In the genomic region with DNA sequence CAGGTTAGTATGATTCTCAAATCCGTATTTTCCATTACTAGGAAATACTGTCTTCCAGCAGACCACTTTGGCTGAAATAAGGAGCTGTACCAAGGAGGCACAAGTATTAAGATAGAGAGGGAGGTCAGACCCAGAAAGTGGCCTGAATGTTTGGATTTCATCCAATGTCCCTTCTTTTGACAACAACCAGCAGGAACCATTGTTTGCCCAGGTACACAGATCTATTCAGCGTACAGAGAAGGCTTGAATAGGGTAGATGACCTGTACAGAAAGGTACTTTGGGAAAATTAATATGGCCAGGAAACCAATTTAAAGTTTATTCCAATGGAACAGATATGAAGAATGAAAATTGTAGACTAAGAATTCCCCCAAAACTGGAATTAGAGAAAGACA, we compare ENCODE assay signal across 16 cellular contexts. TPM values are rescaled to one million over a fixed set of nuclear protein-coding genes. Genes with fewer than 3 reads are reported as not detected.
A peak's percentile ranks its signal among the peaks of the same experiment; 100 is the strongest.
DNase-seq lines count a peak whose midpoint lies in the region; ATAC-seq and TF ChIP-seq lines count a peak whose summit lies in the region.
"Had no signal": no experiment of that assay in that cellular context is flagged by ENCODE, and none has a peak within 500 bp of the region (broad histone marks: within the 10 kb centered on the region; RNA-seq: fewer than 3 reads in every experiment).

No MANE protein-coding gene starts in this region.

- peaks cover 5% of the 10 kb centered on the region for H3K9me3 Mint-ChIP-seq in progenitor cell of endocrine pancreas (ENCODE audit: low read depth)
- H3K9me3 Mint-ChIP-seq: CD4-positive, alpha-beta T cell had no signal

- no peak overlapping the region for H3K4me3 Mint-ChIP-seq in progenitor cell of endocrine pancreas (ENCODE audit: low read depth)
- H3K4me3 Mint-ChIP-seq: CD4-positive, alpha-beta T cell; GM23338 had no signal

- DNase-seq in NCI-H748 (lab: John Stamatoyannopoulos, UW; ENCODE audit: unreplicated experiment): peak; percentile 1
- no peak for DNase-seq in NCI-H748 treated with DMSO at 0.1 percent for 48 hours (lab: John Stamatoyannopoulos, UW)
- peak; percentile 7 for DNase-seq in NCI-H146 treated with DMSO at 0.1 percent for 48 hours (lab: John Stamatoyannopoulos, UW; ENCODE audit: unreplicated experiment)
- no peak for DNase-seq in left lobe of liver (ENCODE audit: low spot score)
- no peak for DNase-seq in progenitor cell of endocrine pancreas (ENCODE audit: low spot score, unreplicated experiment)
- DNase-seq: AML-193; CD4-positive, alpha-beta T cell; DMS153; DMS79; GF-D8; HCEC 1CT; IMR-90 had no signal

- H3K27ac Mint-ChIP-seq in progenitor cell of endocrine pancreas: peak overlapping the region; percentile 10
- H3K27ac Mint-ChIP-seq: CD4-positive, alpha-beta T cell; GM23338 had no signal

- H3K4me1 Mint-ChIP-seq in progenitor cell of endocrine pancreas (ENCODE audit: low read depth): peaks cover 38% of the 10 kb centered on the region
- H3K4me1 Mint-ChIP-seq: GM23338 had no signal

- H3K36me3 Mint-ChIP-seq in progenitor cell of endocrine pancreas (ENCODE audit: insufficient read depth): peaks cover 43% of the 10 kb centered on the region

- ATAC-seq in left lobe of liver (peak; percentile 36), GM21825 (IDR thresholded peaks at IDR 0.05; ENCODE audit: unreplicated experiment) (no peak), GM18873 (IDR thresholded peaks at IDR 0.05; ENCODE audit: low FRiP score, unreplicated experiment) (no peak)
- ATAC-seq: A549, GM23338 had no signal

- no peaks in the 10 kb centered on the region for H3K27me3 Mint-ChIP-seq in progenitor cell of endocrine pancreas
- H3K27me3 Mint-ChIP-seq: CD4-positive, alpha-beta T cell had no signal

- TF ChIP-seq CTCF in progenitor cell of endocrine pancreas (IDR thresholded peaks at IDR 0.05; ENCODE audit: unreplicated experiment): no peak

RNA-seq across cellular contexts. Expression of gene MTHFS, which starts 12.6 kb away (rescaled TPM):
- total RNA-seq in left lobe of liver: 164 TPM
- 33.3 and 33.6 TPM in 2 replicates for total RNA-seq in progenitor cell of endocrine pancreas

Comparison
In these comparisons a context has a peak if more than half of its experiments do, and no peak if none do; other contexts are left out.
1. DNase-seq: peak in NCI-H748 (single experiment) and NCI-H146 treated with DMSO at 0.1 percent for 48 hours (single experiment); none in NCI-H748 treated with DMSO at 0.1 percent for 48 hours (single experiment), left lobe of liver (single experiment) and progenitor cell of endocrine pancreas (single experiment).